Comparison of ENCODE assay signal across 16 cellular contexts in genomic region chr12:3755898-3756297, GRCh38. TPM values are rescaled to one million over a fixed set of nuclear protein-coding genes. Genes with fewer than 3 reads are reported as not detected.
A peak's percentile ranks its signal among the peaks of the same experiment; 100 is the strongest.
DNase-seq lines count a peak whose midpoint lies in the region; ATAC-seq and TF ChIP-seq lines count a peak whose summit lies in the region.
"Had no signal": no experiment of that assay in that cellular context is flagged by ENCODE, and none has a peak within 500 bp of the region (broad histone marks: within the 10 kb centered on the region; RNA-seq: fewer than 3 reads in every experiment).

No MANE protein-coding gene starts in this region.

- H3K36me3 ChIP-seq in vagina (no peaks in the 10 kb centered on the region), thyroid gland (no peaks in the 10 kb centered on the region), sigmoid colon (no peaks in the 10 kb centered on the region)
- H3K36me3 ChIP-seq: MG63 had no signal

- H3K4me1 ChIP-seq in vagina = peaks cover 23% of the 10 kb centered on the region
- H3K4me1 ChIP-seq in thyroid gland = peaks cover 0 to 24% of the 10 kb centered on the region in 2 donors
- H3K4me1 ChIP-seq in sigmoid colon = peaks cover 0 to 24% (median 17%) of the 10 kb centered on the region in 4 donors

- H3K4me3 ChIP-seq in vagina (no peak overlapping the region), thyroid gland (replicated peaks in 1 of 3) (no peak overlapping the region), sigmoid colon (no peak overlapping the region)
- H3K4me3 ChIP-seq: GM23338, MG63 had no signal

- H3K27me3 Mint-ChIP-seq in activated T-helper 17 cell treated with anti-CD3 and anti-CD28 coated beads, Interleukin-2, amount 50 U/mL, for 72 hours = no peaks in the 10 kb centered on the region
- H3K27me3 Mint-ChIP-seq: CD4-positive, alpha-beta T cell had no signal

- intact Hi-C loops in Right ventricle myocardium inferior (cut with DNase I) (no loop called here), cardiac septum (cut with DNase I) (no loop called here), vagina (cut with DNase I) (no loop called here), thyroid gland (cut with DNase I) (no loop called here), sigmoid colon (cut with DNase I) (no loop called here)

- DNase-seq in Right ventricle myocardium inferior (ENCODE audit: missing footprints) (no peak), cardiac septum (ENCODE audit: low spot score) (no peak), myocyte (ENCODE audit: low read depth) (peak; percentile 71), vagina (ENCODE audit: extremely low spot score in 2 of 2) (peak; percentile 58 to 62), thyroid gland (no peak), sigmoid colon (no peak)
- no peak for DNase-seq in stimulated activated CD4-positive, alpha-beta T cell treated with anti-CD3 and anti-CD28 coated beads, Interleukin-12 subunit alpha, Interleukin-12 subunit beta, amount 100 ng/mL, for 4 hours
- DNase-seq: CD4-positive, alpha-beta T cell; GF-D8; KG1; MG63; NCI-H1105; NCI-H187 treated with DMSO at 0.1 percent for 48 hours; NCI-H446 had no signal

- H3K27me3 ChIP-seq in vagina (no peaks in the 10 kb centered on the region), thyroid gland (no peaks in the 10 kb centered on the region), sigmoid colon (no peaks in the 10 kb centered on the region)
- H3K27me3 ChIP-seq: MG63 had no signal

- WGBS in thyroid gland, 2 donors = 78 to 91% methylated on average over 3 of the region's 3 CpGs
- 86 to 92% methylated on average over 3 of the region's 3 CpGs for WGBS in sigmoid colon, 2 donors

- TF ChIP-seq EP300 in sigmoid colon (IDR thresholded peaks at IDR 0.05) = no peak

- H3K4me3 Mint-ChIP-seq in activated T-helper 17 cell treated with anti-CD3 and anti-CD28 coated beads, Interleukin-2, amount 50 U/mL, for 72 hours = no peak overlapping the region
- H3K4me3 Mint-ChIP-seq: GM23338 had no signal

- H3K4me1 Mint-ChIP-seq in activated T-helper 17 cell treated with anti-CD3 and anti-CD28 coated beads, Interleukin-2, amount 50 U/mL, for 72 hours = peaks cover 21% of the 10 kb centered on the region

- H3K36me3 Mint-ChIP-seq in activated T-helper 17 cell treated with anti-CD3 and anti-CD28 coated beads, Interleukin-2, amount 50 U/mL, for 72 hours (ENCODE audit: low read depth) = peaks cover 28% of the 10 kb centered on the region

- H3K27ac Mint-ChIP-seq in activated T-helper 17 cell treated with anti-CD3 and anti-CD28 coated beads, Interleukin-2, amount 50 U/mL, for 72 hours = peak overlapping the region; percentile 27
- H3K27ac Mint-ChIP-seq: GM23338 had no signal

- TF ChIP-seq POLR2A in vagina (IDR thresholded peaks at IDR 0.05) = no peak
- TF ChIP-seq POLR2A in thyroid gland (IDR thresholded peaks at IDR 0.05) = no peak
- TF ChIP-seq POLR2A in sigmoid colon (IDR thresholded peaks at IDR 0.05) = no peak

- no peaks in the 10 kb centered on the region for H3K9me3 Mint-ChIP-seq in activated T-helper 17 cell treated with anti-CD3 and anti-CD28 coated beads, Interleukin-2, amount 50 U/mL, for 72 hours
- H3K9me3 Mint-ChIP-seq: CD4-positive, alpha-beta T cell; GM23338 had no signal

- H3K9me3 ChIP-seq in vagina = no peaks in the 10 kb centered on the region
- no peaks in the 10 kb centered on the region for H3K9me3 ChIP-seq in thyroid gland
- no peaks in the 10 kb centered on the region for H3K9me3 ChIP-seq in sigmoid colon
- H3K9me3 ChIP-seq: MG63 had no signal

- ATAC-seq in Right ventricle myocardium inferior = peak; percentile 8
- no peak for ATAC-seq in activated T-helper 17 cell treated with anti-CD3 and anti-CD28 coated beads, Interleukin-2, amount 50 U/mL, for 72 hours (replicated peaks)
- ATAC-seq: GM23338 had no signal

- no peak overlapping the region for H3K27ac ChIP-seq in vagina
- H3K27ac ChIP-seq in thyroid gland = no peak overlapping the region
- H3K27ac ChIP-seq in sigmoid colon = no peak overlapping the region

- TF ChIP-seq CTCF in vagina (IDR thresholded peaks at IDR 0.05) (no peak), thyroid gland (IDR thresholded peaks at IDR 0.05) (no peak), sigmoid colon (IDR thresholded peaks at IDR 0.05) (no peak)

RNA-seq across cellular contexts. Expression of gene CRACR2A, which starts 3.0 kb away (rescaled TPM):
- total RNA-seq in Right ventricle myocardium inferior (4.5 TPM), cardiac septum (2.3 TPM), myocyte (2.5 and 3.0 TPM in 2 replicates), vagina (4.4 TPM), thyroid gland (1 to 10 TPM; 1.2 to 7.9 (median 2.2) TPM), sigmoid colon (1 to 10 TPM; 1.1 to 4.2 (median 2.0) TPM)
- 10 to 100 TPM; 39.4 to 46.3 TPM for total RNA-seq in activated T-helper 17 cell treated with anti-CD3 and anti-CD28 coated beads, Interleukin-2, amount 50 U/mL, for 72 hours
- polyA plus RNA-seq in myocyte (2012) = 0.73 TPM
- 10 to 100 TPM; 11.4 to 29.6 (median 11.8) TPM for polyA plus RNA-seq in sigmoid colon

Comparison
In these comparisons a context has a peak if more than half of its experiments do, and no peak if none do; other contexts are left out.
1. DNase-seq: peak in myocyte (single experiment) and vagina (2 of 2); none in Right ventricle myocardium inferior (single experiment), cardiac septum (single experiment), thyroid gland (0 of 2), stimulated activated CD4-positive, alpha-beta T cell treated with anti-CD3 and anti-CD28 coated beads, Interleukin-12 subunit alpha, Interleukin-12 subunit beta, amount 100 ng/mL, for 4 hours (single experiment) and sigmoid colon (single experiment).